21 cellular contexts compared by ENCODE assay signal in the genomic region with DNA sequence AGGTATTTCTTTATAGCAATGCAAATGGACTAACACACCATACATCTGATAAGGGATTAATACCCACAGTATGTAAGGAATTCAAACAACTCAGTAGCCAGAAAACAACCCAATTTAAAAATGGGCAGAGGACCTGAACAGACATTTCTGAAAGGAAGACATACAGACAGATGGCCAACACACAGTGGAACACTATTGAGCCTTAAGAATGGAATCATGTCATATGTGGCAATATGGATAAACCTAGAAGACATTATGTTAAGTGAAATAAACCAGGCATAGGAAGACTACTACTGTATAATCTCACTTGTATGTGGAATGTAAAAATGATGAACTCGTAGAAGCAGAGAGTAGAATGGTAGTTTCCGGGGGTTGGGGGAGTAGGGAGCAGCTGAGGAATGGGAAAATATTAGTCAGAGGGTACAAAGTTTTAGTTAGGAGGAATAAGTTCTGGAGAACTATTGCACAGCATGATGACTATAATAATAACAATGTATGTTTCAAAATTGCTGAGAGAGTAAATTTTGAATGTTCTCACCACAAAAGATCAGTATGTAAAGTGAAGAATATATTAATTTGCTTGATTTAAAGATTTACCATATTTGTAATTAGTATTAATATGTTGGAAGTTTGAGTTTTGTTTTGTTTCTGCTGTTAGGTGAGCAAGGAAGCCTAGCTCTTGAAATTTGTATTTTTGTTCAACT. TPM values are rescaled to one million over a fixed set of nuclear protein-coding genes. Genes with fewer than 3 reads are reported as not detected.
A peak's percentile ranks its signal among the peaks of the same experiment; 100 is the strongest.
DNase-seq lines count a peak whose midpoint lies in the region; ATAC-seq, FAIRE-seq and TF ChIP-seq lines count a peak whose summit lies in the region.
"Had no signal": no experiment of that assay in that cellular context is flagged by ENCODE, and none has a peak within 500 bp of the region (broad histone marks: within the 10 kb centered on the region; RNA-seq: fewer than 3 reads in every experiment).

No MANE protein-coding gene starts in this region.

- no peaks in the 10 kb centered on the region for H3K27me3 Mint-ChIP-seq in activated naive CD8-positive, alpha-beta T cell treated with anti-CD3 and anti-CD28 coated beads, Interleukin-2, amount 50 U/mL, for 24 hours
- no peaks in the 10 kb centered on the region for H3K27me3 Mint-ChIP-seq in activated naive CD8-positive, alpha-beta T cell treated with anti-CD3 and anti-CD28 coated beads for 36 hours
- H3K27me3 Mint-ChIP-seq: activated B cell treated with CpG ODN at 0.5 μM for 24 hours had no signal

- no peaks in the 10 kb centered on the region for H3K4me1 ChIP-seq in pancreas
- H3K4me1 ChIP-seq: BLaER1 treated with 17β-estradiol and CSF1 and Interleukin-3, amounts not matched to agents 10 nM and 100 nM had no signal

- TF ChIP-seq CTCF in fibroblast of mammary gland (conservative IDR thresholded peaks at IDR 0.05; ENCODE audit: control insufficient read depth, insufficient read depth, low read depth, low read length): no peak
- no peak for TF ChIP-seq CTCF in pancreas (IDR thresholded peaks at IDR 0.05)

- H3K27me3 ChIP-seq in pancreas: peaks cover 0 to 8% (median 0%) of the 10 kb centered on the region in 4 donors
- H3K27me3 ChIP-seq: BLaER1 treated with 17β-estradiol and CSF1 and Interleukin-3, amounts not matched to agents 10 nM and 100 nM had no signal

- no peak for DNase-seq in activated naive CD8-positive, alpha-beta T cell treated with anti-CD3 and anti-CD28 coated beads, Interleukin-2, amount 50 U/mL, for 24 hours
- DNase-seq in activated naive CD8-positive, alpha-beta T cell treated with anti-CD3 and anti-CD28 coated beads for 36 hours: no peak
- peak; percentile 65 for DNase-seq in NCI-H226
- DNase-seq in fibroblast of mammary gland (ENCODE audit: low read depth): peak; percentile 48
- DNase-seq in pancreas: no peak
- DNase-seq in stimulated activated CD4-positive, alpha-beta T cell treated with anti-CD3 and anti-CD28 coated beads, Interleukin-4, amount 100 ng/mL, for 24 hours: no peak
- no peak for DNase-seq in medulla oblongata (ENCODE audit: extremely low spot score)
- no peak for DNase-seq in hippocampal formation (lab: John Stamatoyannopoulos, UW)
- DNase-seq: activated B cell treated with CpG ODN at 0.5 μM for 24 hours; activated CD4-positive, alpha-beta T cell treated with anti-CD3 and anti-CD28 coated beads, Interleukin-2, amount 50 U/mL, for 48 hours; activated gamma-delta T cell treated with Interleukin-2 at 50 U/mL for 16 hours; anterior cingulate cortex; effector CD4-positive, alpha-beta T cell; GDM1; head of caudate nucleus; left ventricle myocardium superior; NCI-H1417; NCI-H526 had no signal

- intact Hi-C loops in pancreas (cut with DNase I): no loop called here

- H3K9me3 Mint-ChIP-seq in activated naive CD8-positive, alpha-beta T cell treated with anti-CD3 and anti-CD28 coated beads, Interleukin-2, amount 50 U/mL, for 24 hours: no peaks in the 10 kb centered on the region
- no peaks in the 10 kb centered on the region for H3K9me3 Mint-ChIP-seq in activated naive CD8-positive, alpha-beta T cell treated with anti-CD3 and anti-CD28 coated beads for 36 hours
- H3K9me3 Mint-ChIP-seq: activated B cell treated with CpG ODN at 0.5 μM for 24 hours; T-helper 2 cell treated with Interferon-gamma antibody and Interleukin-4, amounts not matched to agents 5 μg/mL and 100 μg/mL, for 36 hours had no signal

- H3K9me3 ChIP-seq in pancreas: no peaks in the 10 kb centered on the region
- H3K9me3 ChIP-seq: BLaER1 treated with 17β-estradiol and CSF1 and Interleukin-3, amounts not matched to agents 10 nM and 100 nM had no signal

- no peak overlapping the region for H3K27ac ChIP-seq in pancreas
- H3K27ac ChIP-seq: BLaER1 treated with 17β-estradiol and CSF1 and Interleukin-3, amounts not matched to agents 10 nM and 100 nM; SK-N-MC had no signal

- no peak for ATAC-seq in activated naive CD8-positive, alpha-beta T cell treated with anti-CD3 and anti-CD28 coated beads, Interleukin-2, amount 50 U/mL, for 24 hours
- no peak for ATAC-seq in pancreas
- ATAC-seq: left ventricle myocardium superior had no signal

- H3K4me3 ChIP-seq in fibroblast of mammary gland (ENCODE audit: control insufficient read depth, low read depth, low read length): no peak overlapping the region
- H3K4me3 ChIP-seq in pancreas: no peak overlapping the region
- H3K4me3 ChIP-seq: BLaER1 treated with 17β-estradiol and CSF1 and Interleukin-3, amounts not matched to agents 10 nM and 100 nM; SK-N-MC had no signal

- H3K4me1 Mint-ChIP-seq in activated naive CD8-positive, alpha-beta T cell treated with anti-CD3 and anti-CD28 coated beads, Interleukin-2, amount 50 U/mL, for 24 hours: peaks cover 8% of the 10 kb centered on the region
- peaks cover 5% of the 10 kb centered on the region for H3K4me1 Mint-ChIP-seq in activated naive CD8-positive, alpha-beta T cell treated with anti-CD3 and anti-CD28 coated beads for 36 hours
- H3K4me1 Mint-ChIP-seq: activated B cell treated with CpG ODN at 0.5 μM for 24 hours had no signal

- H3K4me3 Mint-ChIP-seq in activated naive CD8-positive, alpha-beta T cell treated with anti-CD3 and anti-CD28 coated beads, Interleukin-2, amount 50 U/mL, for 24 hours: no peak overlapping the region
- no peak overlapping the region for H3K4me3 Mint-ChIP-seq in activated naive CD8-positive, alpha-beta T cell treated with anti-CD3 and anti-CD28 coated beads for 36 hours
- H3K4me3 Mint-ChIP-seq: activated B cell treated with CpG ODN at 0.5 μM for 24 hours; T-helper 2 cell treated with Interferon-gamma antibody and Interleukin-4, amounts not matched to agents 5 μg/mL and 100 μg/mL, for 36 hours had no signal

- no peaks in the 10 kb centered on the region for H3K36me3 ChIP-seq in pancreas
- H3K36me3 ChIP-seq: BLaER1 treated with 17β-estradiol and CSF1 and Interleukin-3, amounts not matched to agents 10 nM and 100 nM had no signal

- WGBS in pancreas, 2 donors: 75 to 96% methylated on average over 2 of the region's 2 CpGs

- peak; percentile 45 for FAIRE-seq in pancreas (lab: Jason Lieb, UNC)

- H3K27ac Mint-ChIP-seq in activated naive CD8-positive, alpha-beta T cell treated with anti-CD3 and anti-CD28 coated beads, Interleukin-2, amount 50 U/mL, for 24 hours: peak overlapping the region; percentile 76
- no peak overlapping the region for H3K27ac Mint-ChIP-seq in activated naive CD8-positive, alpha-beta T cell treated with anti-CD3 and anti-CD28 coated beads for 36 hours
- H3K27ac Mint-ChIP-seq: activated B cell treated with CpG ODN at 0.5 μM for 24 hours; T-helper 2 cell treated with Interferon-gamma antibody and Interleukin-4, amounts not matched to agents 5 μg/mL and 100 μg/mL, for 36 hours had no signal

- H3K36me3 Mint-ChIP-seq in activated naive CD8-positive, alpha-beta T cell treated with anti-CD3 and anti-CD28 coated beads, Interleukin-2, amount 50 U/mL, for 24 hours (ENCODE audit: low read depth): peaks cover 2% of the 10 kb centered on the region
- H3K36me3 Mint-ChIP-seq in activated naive CD8-positive, alpha-beta T cell treated with anti-CD3 and anti-CD28 coated beads for 36 hours: peaks cover 3% of the 10 kb centered on the region

RNA-seq across cellular contexts. Expression of gene WDR44, which starts 25.2 kb away (rescaled TPM):
- total RNA-seq in activated naive CD8-positive, alpha-beta T cell treated with anti-CD3 and anti-CD28 coated beads for 36 hours: 1 to 10 TPM; 9.2 to 9.7 TPM
- 1 to 10 TPM; 3.1 to 8.9 (median 4.6) TPM for total RNA-seq in pancreas
- polyA plus RNA-seq in pancreas: 1 to 10 TPM; 2.2 to 3.6 TPM

Comparison
In these comparisons a context has a peak if more than half of its experiments do, and no peak if none do; other contexts are left out.
1. DNase-seq: peak in NCI-H226 (single experiment) and fibroblast of mammary gland (single experiment); none in activated naive CD8-positive, alpha-beta T cell treated with anti-CD3 and anti-CD28 coated beads, Interleukin-2, amount 50 U/mL, for 24 hours (single experiment), activated naive CD8-positive, alpha-beta T cell treated with anti-CD3 and anti-CD28 coated beads for 36 hours (single experiment), pancreas (0 of 6), stimulated activated CD4-positive, alpha-beta T cell treated with anti-CD3 and anti-CD28 coated beads, Interleukin-4, amount 100 ng/mL, for 24 hours (single experiment), medulla oblongata (single experiment) and hippocampal formation (0 of 2).